Comparison of ENCODE assay signal across 1 cellular context in the genomic region with DNA sequence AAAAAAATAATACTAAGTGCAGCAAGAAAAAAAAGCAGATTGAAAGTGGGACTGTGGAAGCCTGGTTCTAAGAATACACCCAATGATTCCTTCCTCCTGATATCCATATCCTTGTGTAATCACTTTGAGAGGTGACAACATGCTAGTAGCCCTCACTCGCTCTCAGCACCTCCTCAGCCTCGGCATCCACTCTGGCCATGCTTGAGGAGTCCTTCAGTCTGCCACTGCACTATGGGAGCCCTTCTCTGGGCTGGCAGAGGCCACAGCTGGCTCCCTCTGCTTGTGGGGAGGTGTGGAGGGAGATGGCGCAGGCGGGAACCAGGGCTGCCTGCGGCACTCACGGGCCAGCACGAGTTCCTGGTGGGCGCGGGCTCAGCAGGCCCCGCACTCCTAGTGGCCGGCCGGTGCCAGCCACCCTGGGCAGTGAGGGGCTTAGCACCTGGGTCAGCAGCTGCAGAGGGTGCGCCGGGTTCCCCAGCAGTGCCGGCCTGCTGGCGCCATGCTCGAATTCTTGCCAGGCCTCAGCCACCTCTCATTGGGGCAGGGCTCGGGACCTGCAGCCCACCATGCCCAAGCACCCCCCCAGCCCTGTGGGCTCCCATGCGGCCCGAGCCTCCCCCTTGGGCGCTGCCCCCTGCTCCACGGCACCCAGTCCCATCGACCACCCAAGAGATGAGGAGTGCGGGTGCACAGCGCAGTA.
TF ChIP-seq lines count a peak whose summit lies in the region.

No MANE protein-coding gene starts in this region.

TF ChIP-seq in HepG2, 621 proteins besides CTCF, POLR2A, EP300 and RAD21:
- no peak for TF ChIP-seq ZNF879 (CRISPR knock-in tag; IDR thresholded peaks at IDR 0.05)
- TF ChIP-seq, protein P1, sequence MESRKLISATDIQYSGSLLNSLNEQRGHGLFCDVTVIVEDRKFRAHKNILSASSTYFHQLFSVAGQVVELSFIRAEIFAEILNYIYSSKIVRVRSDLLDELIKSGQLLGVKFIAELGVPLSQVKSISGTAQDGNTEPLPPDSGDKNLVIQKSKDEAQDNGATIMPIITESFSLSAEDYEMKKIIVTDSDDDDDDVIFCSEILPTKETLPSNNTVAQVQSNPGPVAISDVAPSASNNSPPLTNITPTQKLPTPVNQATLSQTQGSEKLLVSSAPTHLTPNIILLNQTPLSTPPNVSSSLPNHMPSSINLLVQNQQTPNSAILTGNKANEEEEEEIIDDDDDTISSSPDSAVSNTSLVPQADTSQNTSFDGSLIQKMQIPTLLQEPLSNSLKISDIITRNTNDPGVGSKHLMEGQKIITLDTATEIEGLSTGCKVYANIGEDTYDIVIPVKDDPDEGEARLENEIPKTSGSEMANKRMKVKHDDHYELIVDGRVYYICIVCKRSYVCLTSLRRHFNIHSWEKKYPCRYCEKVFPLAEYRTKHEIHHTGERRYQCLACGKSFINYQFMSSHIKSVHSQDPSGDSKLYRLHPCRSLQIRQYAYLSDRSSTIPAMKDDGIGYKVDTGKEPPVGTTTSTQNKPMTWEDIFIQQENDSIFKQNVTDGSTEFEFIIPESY (CRISPR knock-in tag; IDR thresholded peaks at IDR 0.05): peak; percentile 64; the same call in 1 of the 2 replicates
- TF ChIP-seq, protein P2, sequence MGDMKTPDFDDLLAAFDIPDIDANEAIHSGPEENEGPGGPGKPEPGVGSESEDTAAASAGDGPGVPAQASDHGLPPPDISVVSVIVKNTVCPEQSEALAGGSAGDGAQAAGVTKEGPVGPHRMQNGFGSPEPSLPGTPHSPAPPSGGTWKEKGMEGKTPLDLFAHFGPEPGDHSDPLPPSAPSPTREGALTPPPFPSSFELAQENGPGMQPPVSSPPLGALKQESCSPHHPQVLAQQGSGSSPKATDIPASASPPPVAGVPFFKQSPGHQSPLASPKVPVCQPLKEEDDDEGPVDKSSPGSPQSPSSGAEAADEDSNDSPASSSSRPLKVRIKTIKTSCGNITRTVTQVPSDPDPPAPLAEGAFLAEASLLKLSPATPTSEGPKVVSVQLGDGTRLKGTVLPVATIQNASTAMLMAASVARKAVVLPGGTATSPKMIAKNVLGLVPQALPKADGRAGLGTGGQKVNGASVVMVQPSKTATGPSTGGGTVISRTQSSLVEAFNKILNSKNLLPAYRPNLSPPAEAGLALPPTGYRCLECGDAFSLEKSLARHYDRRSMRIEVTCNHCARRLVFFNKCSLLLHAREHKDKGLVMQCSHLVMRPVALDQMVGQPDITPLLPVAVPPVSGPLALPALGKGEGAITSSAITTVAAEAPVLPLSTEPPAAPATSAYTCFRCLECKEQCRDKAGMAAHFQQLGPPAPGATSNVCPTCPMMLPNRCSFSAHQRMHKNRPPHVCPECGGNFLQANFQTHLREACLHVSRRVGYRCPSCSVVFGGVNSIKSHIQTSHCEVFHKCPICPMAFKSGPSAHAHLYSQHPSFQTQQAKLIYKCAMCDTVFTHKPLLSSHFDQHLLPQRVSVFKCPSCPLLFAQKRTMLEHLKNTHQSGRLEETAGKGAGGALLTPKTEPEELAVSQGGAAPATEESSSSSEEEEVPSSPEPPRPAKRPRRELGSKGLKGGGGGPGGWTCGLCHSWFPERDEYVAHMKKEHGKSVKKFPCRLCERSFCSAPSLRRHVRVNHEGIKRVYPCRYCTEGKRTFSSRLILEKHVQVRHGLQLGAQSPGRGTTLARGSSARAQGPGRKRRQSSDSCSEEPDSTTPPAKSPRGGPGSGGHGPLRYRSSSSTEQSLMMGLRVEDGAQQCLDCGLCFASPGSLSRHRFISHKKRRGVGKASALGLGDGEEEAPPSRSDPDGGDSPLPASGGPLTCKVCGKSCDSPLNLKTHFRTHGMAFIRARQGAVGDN (CRISPR knock-in tag; IDR thresholded peaks at IDR 0.05): peak; percentile 20; the same call in 1 of the 2 replicates
- TF ChIP-seq POGZ (CRISPR knock-in tag; IDR thresholded peaks at IDR 0.05): 0 out of 2 replicates have a peak, but pooled peaks have one; percentile 29
- TF ChIP-seq HOXA5 (CRISPR knock-in tag; IDR thresholded peaks at IDR 0.05): no peak
- TF ChIP-seq GABPA (IDR thresholded peaks at IDR 0.05; ENCODE audit: low read depth, low read length): peak; percentile 22
- no peak for TF ChIP-seq GABPA (CRISPR knock-in tag; IDR thresholded peaks at IDR 0.05; ENCODE audit: low read depth)
- TF ChIP-seq PAF1 (CRISPR knock-in tag; IDR thresholded peaks at IDR 0.05): no peak
- peak; percentile 18; the same call in 1 of the 2 replicates for TF ChIP-seq ZNF768 (CRISPR knock-in tag; IDR thresholded peaks at IDR 0.05)
- TF ChIP-seq, protein P3, sequence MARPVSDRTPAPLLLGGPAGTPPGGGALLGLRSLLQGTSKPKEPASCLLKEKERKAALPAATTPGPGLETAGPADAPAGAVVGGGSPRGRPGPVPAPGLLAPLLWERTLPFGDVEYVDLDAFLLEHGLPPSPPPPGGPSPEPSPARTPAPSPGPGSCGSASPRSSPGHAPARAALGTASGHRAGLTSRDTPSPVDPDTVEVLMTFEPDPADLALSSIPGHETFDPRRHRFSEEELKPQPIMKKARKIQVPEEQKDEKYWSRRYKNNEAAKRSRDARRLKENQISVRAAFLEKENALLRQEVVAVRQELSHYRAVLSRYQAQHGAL (CRISPR knock-in tag; IDR thresholded peaks at IDR 0.05; ENCODE audit: not compliant biosample characterization): no peak
TF ChIP-seq in HepG2: peak in this region for 5.
